8 cellular contexts compared by ENCODE assay signal in genomic region chr10:71729023-71729649, GRCh38. TPM values are rescaled to one million over a fixed set of nuclear protein-coding genes. Genes with fewer than 3 reads are reported as not detected.
A peak's percentile ranks its signal among the peaks of the same experiment; 100 is the strongest.
DNase-seq lines count a peak whose midpoint lies in the region; ATAC-seq and TF ChIP-seq lines count a peak whose summit lies in the region.

No MANE protein-coding gene starts in this region.

- peaks cover 26 to 37% of the 10 kb centered on the region in 2 donors for H3K4me1 ChIP-seq in adrenal gland (replicated peaks in 1 of 2)

- H3K36me3 ChIP-seq in adrenal gland (replicated peaks in 1 of 2): no peaks in the 10 kb centered on the region

- no peak for TF ChIP-seq CTCF in adrenal gland (IDR thresholded peaks at IDR 0.05)

- ATAC-seq in HG03045 (IDR thresholded peaks at IDR 0.05; ENCODE audit: unreplicated experiment) (no peak), HG02973 (IDR thresholded peaks at IDR 0.05; ENCODE audit: unreplicated experiment) (no peak), GM21717 (IDR thresholded peaks at IDR 0.05; ENCODE audit: unreplicated experiment) (no peak), GM21526 (IDR thresholded peaks at IDR 0.05; ENCODE audit: low FRiP score, unreplicated experiment) (no peak)

- no peaks in the 10 kb centered on the region for H3K27me3 ChIP-seq in adrenal gland

- H3K4me3 ChIP-seq in adrenal gland: no peak overlapping the region

- intact Hi-C loops in adrenal gland (cut with DNase I): no loop called here

- DNase-seq in Ammon's horn (ENCODE audit: low spot score) (peak; percentile 54), Kasumi-1 (lab: John Stamatoyannopoulos, UW) (peak; percentile 76 to 85), adrenal gland (peak in 6 of 7 donors; percentile 33 to 54 (median 40)), medulla oblongata (ENCODE audit: extremely low spot score) (peak; percentile 54)

- 59 to 67% (median 64%) methylated on average over 11 to 12 of the region's 12 CpGs for WGBS in adrenal gland, 4 donors

- peak overlapping the region in 3 of 5 donors; percentile 9 to 91 (median 70) for H3K27ac ChIP-seq in adrenal gland

- no peak for TF ChIP-seq POLR2A in adrenal gland (IDR thresholded peaks at IDR 0.05)

- no peaks in the 10 kb centered on the region for H3K9me3 ChIP-seq in adrenal gland (replicated peaks in 1 of 3)

RNA-seq across cellular contexts. Expression of gene C10orf105, which starts 9.6 kb away (rescaled TPM):
- under 1 TPM in 6 of 8 donors, not detected in 2; 0.07 to 0.48 (median 0.11) TPM for total RNA-seq in adrenal gland
- under 1 TPM; 0.07 to 0.08 (median 0.07) TPM for polyA plus RNA-seq in adrenal gland

RNA-seq across cellular contexts. Expression of gene VSIR, which starts 44.2 kb away (rescaled TPM):
- total RNA-seq in adrenal gland: 10 to 100 TPM; 14.1 to 71.7 (median 41.5) TPM
- 10 to 100 TPM; 10.8 to 17.1 (median 15.3) TPM for polyA plus RNA-seq in adrenal gland
